ENCODE assay signal across 9 cellular contexts in genomic region chr16:27547134-27547533, GRCh38. TPM values are rescaled to one million over a fixed set of nuclear protein-coding genes. Genes with fewer than 3 reads are reported as not detected.
A peak's percentile ranks its signal among the peaks of the same experiment; 100 is the strongest.
DNase-seq lines count a peak whose midpoint lies in the region; ATAC-seq and TF ChIP-seq lines count a peak whose summit lies in the region.
"Had no signal": no experiment of that assay in that cellular context is flagged by ENCODE, and none has a peak within 500 bp of the region (broad histone marks: within the 10 kb centered on the region; RNA-seq: fewer than 3 reads in every experiment).

No MANE protein-coding gene starts in this region.

- H3K4me2 ChIP-seq in mesendoderm (ENCODE audit: low read length): no peak overlapping the region

- no peak overlapping the region for H4K5ac ChIP-seq in mesendoderm (ENCODE audit: low read length)

- no peak for ATAC-seq in stimulated activated naive CD8-positive, alpha-beta T cell treated with anti-CD3 and anti-CD28 coated beads, Interleukin-15, Interleukin-2, amounts not matched to agents 100 U/mL and 50 U/mL, for 24 hours

- no peaks in the 10 kb centered on the region for H3K9me3 Mint-ChIP-seq in stimulated activated naive CD8-positive, alpha-beta T cell treated with anti-CD3 and anti-CD28 coated beads, Interleukin-15, Interleukin-2, amounts not matched to agents 100 ng/mL and 50 ng/mL, for 24 hours
- H3K9me3 Mint-ChIP-seq in T-helper 1 cell treated with Interleukin-12 subunit alpha and Interleukin-12 subunit beta and Interleukin-4 antibody, amounts not matched to agents 30 μg/mL and 1 μg/mL, for 36 hours: no peaks in the 10 kb centered on the region

- H3K18ac ChIP-seq in mesendoderm (ENCODE audit: low read length): no peak overlapping the region

- no peak overlapping the region for H3K27ac Mint-ChIP-seq in stimulated activated naive CD8-positive, alpha-beta T cell treated with anti-CD3 and anti-CD28 coated beads, Interleukin-15, Interleukin-2, amounts not matched to agents 100 ng/mL and 50 ng/mL, for 24 hours
- peak overlapping the region; percentile 2 for H3K27ac Mint-ChIP-seq in T-helper 1 cell treated with Interleukin-12 subunit alpha and Interleukin-12 subunit beta and Interleukin-4 antibody, amounts not matched to agents 30 μg/mL and 1 μg/mL, for 36 hours

- H2BK15ac ChIP-seq in mesendoderm (replicated peaks; ENCODE audit: low read depth): no peak overlapping the region

- H3K23ac ChIP-seq in mesendoderm (ENCODE audit: low read length): no peak overlapping the region

- intact Hi-C loops in vagina (cut with DNase I): no loop called here

- H3K4me3 ChIP-seq in vagina (no peak overlapping the region), mesendoderm (ENCODE audit: low read length) (no peak overlapping the region)

- H2AK5ac ChIP-seq in mesendoderm (ENCODE audit: low read length): no peak overlapping the region

- H3K4me3 Mint-ChIP-seq in stimulated activated naive CD8-positive, alpha-beta T cell treated with anti-CD3 and anti-CD28 coated beads, Interleukin-15, Interleukin-2, amounts not matched to agents 100 ng/mL and 50 ng/mL, for 24 hours: peak overlapping the region; percentile 12
- H3K4me3 Mint-ChIP-seq in T-helper 1 cell treated with Interleukin-12 subunit alpha and Interleukin-12 subunit beta and Interleukin-4 antibody, amounts not matched to agents 30 μg/mL and 1 μg/mL, for 36 hours: no peak overlapping the region

- no peak for DNase-seq in stimulated activated naive CD8-positive, alpha-beta T cell treated with anti-CD3 and anti-CD28 coated beads, Interleukin-15, Interleukin-2, amounts not matched to agents 100 U/mL and 50 U/mL, for 24 hours
- peak; percentile 21 for DNase-seq in glomerular visceral epithelial cell (ENCODE audit: extremely low spot score)
- no peak for DNase-seq in vagina (ENCODE audit: extremely low spot score in 2 of 2)
- DNase-seq in mesendoderm: no peak
- no peak for DNase-seq in DMS153 treated with DMSO at 0.1 percent for 48 hours (lab: John Stamatoyannopoulos, UW; ENCODE audit: unreplicated experiment)
- DNase-seq in activated CD8-positive, alpha-beta memory T cell treated with anti-CD3 and anti-CD28 coated beads, Interleukin-2, amount 50 U/mL, for 48 hours: no peak
- DNase-seq: stomach had no signal

- no CpG with 5 or more reads among the region's 4 CpGs for WGBS in mesendoderm (ENCODE audit: extremely low coverage, insufficient coverage, low lambda C conversion rate)

- H4K8ac ChIP-seq in mesendoderm (ENCODE audit: low read depth, low read length): no peak overlapping the region

- H3K9me3 ChIP-seq in vagina: no peaks in the 10 kb centered on the region
- H3K9me3 ChIP-seq: stomach had no signal

- no peak overlapping the region for H2BK120ac ChIP-seq in mesendoderm (ENCODE audit: low read depth, low read length)

- peaks cover 54% of the 10 kb centered on the region for H3K4me1 ChIP-seq in vagina
- H3K4me1 ChIP-seq in mesendoderm (ENCODE audit: control insufficient read depth, low read depth, low read length): no peaks in the 10 kb centered on the region

- H3K79me1 ChIP-seq in mesendoderm (ENCODE audit: low read length): peaks cover 16% of the 10 kb centered on the region

- H3K27ac ChIP-seq in vagina (peak overlapping the region; percentile 20), mesendoderm (ENCODE audit: low read depth, low read length) (no peak overlapping the region)

- H3K36me3 ChIP-seq in vagina (peaks cover under 1 to 36% of the 10 kb centered on the region in 2 donors), mesendoderm (ENCODE audit: control insufficient read depth, insufficient read depth, low read length) (peaks cover 9% of the 10 kb centered on the region)

- H3K27me3 ChIP-seq in vagina (no peaks in the 10 kb centered on the region), mesendoderm (ENCODE audit: insufficient read depth, low read length, poor library complexity) (no peaks in the 10 kb centered on the region)
- H3K27me3 ChIP-seq: stomach had no signal

- H3K56ac ChIP-seq in mesendoderm (ENCODE audit: low read length): no peak overlapping the region

- no peak overlapping the region for H3K9ac ChIP-seq in mesendoderm (ENCODE audit: low read length)

- no peak overlapping the region for H3K4ac ChIP-seq in mesendoderm (ENCODE audit: low read depth, low read length)

- peaks cover 42% of the 10 kb centered on the region for H3K4me1 Mint-ChIP-seq in stimulated activated naive CD8-positive, alpha-beta T cell treated with anti-CD3 and anti-CD28 coated beads, Interleukin-15, Interleukin-2, amounts not matched to agents 100 ng/mL and 50 ng/mL, for 24 hours (ENCODE audit: low read depth)
- H3K4me1 Mint-ChIP-seq in T-helper 1 cell treated with Interleukin-12 subunit alpha and Interleukin-12 subunit beta and Interleukin-4 antibody, amounts not matched to agents 30 μg/mL and 1 μg/mL, for 36 hours (ENCODE audit: low read depth): peaks cover 30% of the 10 kb centered on the region

- no peaks in the 10 kb centered on the region for H3K27me3 Mint-ChIP-seq in stimulated activated naive CD8-positive, alpha-beta T cell treated with anti-CD3 and anti-CD28 coated beads, Interleukin-15, Interleukin-2, amounts not matched to agents 100 ng/mL and 50 ng/mL, for 24 hours
- no peaks in the 10 kb centered on the region for H3K27me3 Mint-ChIP-seq in T-helper 1 cell treated with Interleukin-12 subunit alpha and Interleukin-12 subunit beta and Interleukin-4 antibody, amounts not matched to agents 30 μg/mL and 1 μg/mL, for 36 hours (ENCODE audit: low read depth)

- no peak for TF ChIP-seq POLR2A in vagina (IDR thresholded peaks at IDR 0.05)

- TF ChIP-seq CTCF in vagina (IDR thresholded peaks at IDR 0.05): no peak

- peaks cover 28% of the 10 kb centered on the region for H3K36me3 Mint-ChIP-seq in stimulated activated naive CD8-positive, alpha-beta T cell treated with anti-CD3 and anti-CD28 coated beads, Interleukin-15, Interleukin-2, amounts not matched to agents 100 ng/mL and 50 ng/mL, for 24 hours (ENCODE audit: low read depth)
- peaks cover 22% of the 10 kb centered on the region for H3K36me3 Mint-ChIP-seq in T-helper 1 cell treated with Interleukin-12 subunit alpha and Interleukin-12 subunit beta and Interleukin-4 antibody, amounts not matched to agents 30 μg/mL and 1 μg/mL, for 36 hours (ENCODE audit: low read depth)

- H3K79me2 ChIP-seq in mesendoderm (ENCODE audit: control insufficient read depth, insufficient read depth, low read length): peaks cover 33% of the 10 kb centered on the region

- H2BK5ac ChIP-seq in mesendoderm (ENCODE audit: low read length): no peak overlapping the region

RNA-seq across cellular contexts. Expression of gene GTF3C1, which starts 2.6 kb away (rescaled TPM):
- 133 TPM for total RNA-seq in vagina
- 50.5 TPM for polyA plus RNA-seq in mesendoderm (2013, experiment 1 of 2)
- polyA plus RNA-seq in mesendoderm (2013, experiment 2 of 2): 52.2 TPM

RNA-seq across cellular contexts. Expression of gene KATNIP, which starts 2.8 kb away (rescaled TPM):
- 27.0 TPM for total RNA-seq in vagina
- 6.7 TPM for polyA plus RNA-seq in mesendoderm (2013, experiment 1 of 2)
- 6.0 TPM for polyA plus RNA-seq in mesendoderm (2013, experiment 2 of 2)
